In the genomic region with DNA sequence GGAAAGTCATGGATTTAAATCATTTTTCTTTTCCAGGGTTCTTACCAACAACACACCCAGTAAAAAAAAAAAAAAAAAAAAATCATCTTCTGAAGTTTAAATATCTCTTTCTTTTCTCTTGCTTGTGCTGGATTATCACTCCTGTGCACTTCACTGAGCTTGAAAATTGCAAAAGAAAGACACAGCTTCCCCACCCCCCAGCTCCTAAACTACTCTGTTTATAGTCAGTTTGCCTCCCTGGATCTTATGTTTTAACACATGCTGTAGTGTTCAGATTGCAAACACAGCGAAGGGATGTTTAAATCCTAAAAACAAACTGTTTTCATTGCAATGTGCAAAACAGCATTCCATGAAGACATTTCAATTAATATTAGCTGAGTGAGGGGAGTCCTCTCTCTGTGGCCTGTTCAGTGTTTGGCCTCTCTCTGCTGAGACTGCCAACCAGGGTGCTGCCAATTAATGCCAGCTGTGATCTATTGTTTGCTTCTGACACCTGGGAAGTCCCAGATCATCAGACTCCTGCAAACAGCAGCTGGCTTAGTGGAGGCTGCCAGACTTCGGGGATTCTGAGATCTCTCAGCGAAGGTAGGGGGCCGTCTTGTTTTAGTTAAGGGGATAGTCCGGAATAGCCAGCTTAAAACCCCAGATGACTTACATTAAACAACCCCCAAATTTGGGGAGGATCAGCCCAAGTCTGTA, we compare ENCODE assay signal across 1 cellular context.
TF ChIP-seq lines count a peak whose summit lies in the region.

No MANE protein-coding gene starts in this region.

TF ChIP-seq in GM23338, 12 proteins besides CTCF, POLR2A, EP300 and RAD21 (continued from another document):
- TF ChIP-seq, protein P1, sequence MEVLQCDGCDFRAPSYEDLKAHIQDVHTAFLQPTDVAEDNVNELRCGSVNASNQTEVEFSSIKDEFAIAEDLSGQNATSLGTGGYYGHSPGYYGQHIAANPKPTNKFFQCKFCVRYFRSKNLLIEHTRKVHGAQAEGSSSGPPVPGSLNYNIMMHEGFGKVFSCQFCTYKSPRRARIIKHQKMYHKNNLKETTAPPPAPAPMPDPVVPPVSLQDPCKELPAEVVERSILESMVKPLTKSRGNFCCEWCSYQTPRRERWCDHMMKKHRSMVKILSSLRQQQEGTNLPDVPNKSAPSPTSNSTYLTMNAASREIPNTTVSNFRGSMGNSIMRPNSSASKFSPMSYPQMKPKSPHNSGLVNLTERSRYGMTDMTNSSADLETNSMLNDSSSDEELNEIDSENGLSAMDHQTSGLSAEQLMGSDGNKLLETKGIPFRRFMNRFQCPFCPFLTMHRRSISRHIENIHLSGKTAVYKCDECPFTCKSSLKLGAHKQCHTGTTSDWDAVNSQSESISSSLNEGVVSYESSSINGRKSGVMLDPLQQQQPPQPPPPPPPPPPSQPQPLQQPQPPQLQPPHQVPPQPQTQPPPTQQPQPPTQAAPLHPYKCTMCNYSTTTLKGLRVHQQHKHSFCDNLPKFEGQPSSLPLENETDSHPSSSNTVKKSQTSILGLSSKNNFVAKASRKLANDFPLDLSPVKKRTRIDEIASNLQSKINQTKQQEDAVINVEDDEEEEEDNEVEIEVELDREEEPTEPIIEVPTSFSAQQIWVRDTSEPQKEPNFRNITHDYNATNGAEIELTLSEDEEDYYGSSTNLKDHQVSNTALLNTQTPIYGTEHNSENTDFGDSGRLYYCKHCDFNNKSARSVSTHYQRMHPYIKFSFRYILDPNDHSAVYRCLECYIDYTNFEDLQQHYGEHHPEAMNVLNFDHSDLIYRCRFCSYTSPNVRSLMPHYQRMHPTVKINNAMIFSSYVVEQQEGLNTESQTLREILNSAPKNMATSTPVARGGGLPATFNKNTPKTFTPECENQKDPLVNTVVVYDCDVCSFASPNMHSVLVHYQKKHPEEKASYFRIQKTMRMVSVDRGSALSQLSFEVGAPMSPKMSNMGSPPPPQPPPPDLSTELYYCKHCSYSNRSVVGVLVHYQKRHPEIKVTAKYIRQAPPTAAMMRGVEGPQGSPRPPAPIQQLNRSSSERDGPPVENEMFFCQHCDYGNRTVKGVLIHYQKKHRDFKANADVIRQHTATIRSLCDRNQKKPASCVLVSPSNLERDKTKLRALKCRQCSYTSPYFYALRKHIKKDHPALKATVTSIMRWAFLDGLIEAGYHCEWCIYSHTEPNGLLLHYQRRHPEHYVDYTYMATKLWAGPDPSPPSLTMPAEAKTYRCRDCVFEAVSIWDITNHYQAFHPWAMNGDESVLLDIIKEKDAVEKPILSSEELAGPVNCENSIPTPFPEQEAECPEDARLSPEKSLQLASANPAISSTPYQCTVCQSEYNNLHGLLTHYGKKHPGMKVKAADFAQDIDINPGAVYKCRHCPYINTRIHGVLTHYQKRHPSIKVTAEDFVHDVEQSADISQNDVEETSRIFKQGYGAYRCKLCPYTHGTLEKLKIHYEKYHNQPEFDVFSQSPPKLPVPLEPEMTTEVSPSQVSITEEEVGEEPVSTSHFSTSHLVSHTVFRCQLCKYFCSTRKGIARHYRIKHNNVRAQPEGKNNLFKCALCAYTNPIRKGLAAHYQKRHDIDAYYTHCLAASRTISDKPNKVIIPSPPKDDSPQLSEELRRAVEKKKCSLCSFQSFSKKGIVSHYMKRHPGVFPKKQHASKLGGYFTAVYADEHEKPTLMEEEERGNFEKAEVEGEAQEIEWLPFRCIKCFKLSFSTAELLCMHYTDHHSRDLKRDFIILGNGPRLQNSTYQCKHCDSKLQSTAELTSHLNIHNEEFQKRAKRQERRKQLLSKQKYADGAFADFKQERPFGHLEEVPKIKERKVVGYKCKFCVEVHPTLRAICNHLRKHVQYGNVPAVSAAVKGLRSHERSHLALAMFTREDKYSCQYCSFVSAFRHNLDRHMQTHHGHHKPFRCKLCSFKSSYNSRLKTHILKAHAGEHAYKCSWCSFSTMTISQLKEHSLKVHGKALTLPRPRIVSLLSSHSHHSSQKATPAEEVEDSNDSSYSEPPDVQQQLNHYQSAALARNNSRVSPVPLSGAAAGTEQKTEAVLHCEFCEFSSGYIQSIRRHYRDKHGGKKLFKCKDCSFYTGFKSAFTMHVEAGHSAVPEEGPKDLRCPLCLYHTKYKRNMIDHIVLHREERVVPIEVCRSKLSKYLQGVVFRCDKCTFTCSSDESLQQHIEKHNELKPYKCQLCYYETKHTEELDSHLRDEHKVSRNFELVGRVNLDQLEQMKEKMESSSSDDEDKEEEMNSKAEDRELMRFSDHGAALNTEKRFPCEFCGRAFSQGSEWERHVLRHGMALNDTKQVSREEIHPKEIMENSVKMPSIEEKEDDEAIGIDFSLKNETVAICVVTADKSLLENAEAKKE (CRISPR knock-in tag; IDR thresholded peaks at IDR 0.05): no peak
- no peak for TF ChIP-seq ZNF114 (CRISPR knock-in tag; IDR thresholded peaks at IDR 0.05)
- no peak for TF ChIP-seq JUNB (IDR thresholded peaks at IDR 0.05; ENCODE audit: unreplicated experiment)
- no peak for TF ChIP-seq POLR2AphosphoS5 (IDR thresholded peaks at IDR 0.05; ENCODE audit: low read depth)
- TF ChIP-seq EZH2 (IDR thresholded peaks at IDR 0.05; ENCODE audit: low read depth, unreplicated experiment): no peak
- TF ChIP-seq CREB1 (CRISPR knock-in tag; IDR thresholded peaks at IDR 0.05; ENCODE audit: low read depth): no peak
TF ChIP-seq in GM23338: peak in this region for 0.
